ENCODE assay signal across 8 cellular contexts in genomic region chr4:152255437-152255836, GRCh38.
A peak's percentile ranks its signal among the peaks of the same experiment; 100 is the strongest.
DNase-seq lines count a peak whose midpoint lies in the region; ATAC-seq, FAIRE-seq and TF ChIP-seq lines count a peak whose summit lies in the region.

No MANE protein-coding gene starts in this region.

- H3K27me3 ChIP-seq in GM06990 (replicated peaks; ENCODE audit: control insufficient read depth, insufficient read depth, low read length) (no peaks in the 10 kb centered on the region), left ventricle myocardium inferior (ENCODE audit: low read depth) (no peaks in the 10 kb centered on the region), prostate gland (replicated peaks; ENCODE audit: insufficient read depth) (no peaks in the 10 kb centered on the region)

- peaks cover 23% of the 10 kb centered on the region for H3K9me3 ChIP-seq in left ventricle myocardium inferior (replicated peaks)
- H3K9me3 ChIP-seq in prostate gland: no peaks in the 10 kb centered on the region

- intact Hi-C loops in left ventricle myocardium inferior (cut with micrococcal nuclease): no loop called here
- intact Hi-C loops in prostate gland (cut with DNase I): no loop called here

- DNase-seq in GM06990 (ENCODE audit: extremely low read depth, insufficient read length) (peak; percentile 26), LoVo (ENCODE audit: low spot score) (peak; percentile 46), left ventricle myocardium inferior (no peak), urothelium cell line (ENCODE audit: low spot score) (peak; percentile 58), prostate gland (ENCODE audit: low spot score) (no peak), foreskin melanocyte (no peak)
- peak; percentile 53 to 65 for DNase-seq in activated CD4-positive, alpha-beta T cell treated with anti-CD3 and anti-CD28 coated beads, Interleukin-2, amount 50 U/mL, for 48 hours

- ATAC-seq in GM21717 (IDR thresholded peaks at IDR 0.05; ENCODE audit: unreplicated experiment): peak; percentile 92

- no peak for FAIRE-seq in urothelium cell line (lab: Jason Lieb, UNC)

- H3K4me1 ChIP-seq in left ventricle myocardium inferior: peaks cover 38% of the 10 kb centered on the region
- H3K4me1 ChIP-seq in prostate gland (replicated peaks): no peaks in the 10 kb centered on the region

- WGBS in prostate gland: 74% methylated on average over 4 of the region's 4 CpGs

- H3K36me3 ChIP-seq in GM06990 (ENCODE audit: control insufficient read depth, insufficient read depth, low read length): no peaks in the 10 kb centered on the region
- H3K36me3 ChIP-seq in left ventricle myocardium inferior: no peaks in the 10 kb centered on the region
- no peaks in the 10 kb centered on the region for H3K36me3 ChIP-seq in prostate gland

- H3K4me3 ChIP-seq in GM06990 (replicated peaks; ENCODE audit: low read depth, low read length): no peak overlapping the region
- H3K4me3 ChIP-seq in left ventricle myocardium inferior: no peak overlapping the region
- H3K4me3 ChIP-seq in prostate gland: no peak overlapping the region

- H3K27ac ChIP-seq in left ventricle myocardium inferior (replicated peaks): peak overlapping the region; percentile 52
- H3K27ac ChIP-seq in prostate gland: no peak overlapping the region

- TF ChIP-seq CTCF in GM06990 (IDR thresholded peaks at IDR 0.05; ENCODE audit: insufficient read depth, low read length, poor library complexity, severe bottlenecking): no peak
- TF ChIP-seq CTCF in left ventricle myocardium inferior (IDR thresholded peaks at IDR 0.05; ENCODE audit: borderline replicate concordance): no peak
- no peak for TF ChIP-seq CTCF in prostate gland (IDR thresholded peaks at IDR 0.05)

- TF ChIP-seq POLR2A in prostate gland (IDR thresholded peaks at IDR 0.05): no peak

Comparison
In these comparisons a context has a peak if more than half of its experiments do, and no peak if none do; other contexts are left out.
1. DNase-seq: peak in GM06990 (single experiment), LoVo (single experiment), activated CD4-positive, alpha-beta T cell treated with anti-CD3 and anti-CD28 coated beads, Interleukin-2, amount 50 U/mL, for 48 hours (2 of 2) and urothelium cell line (single experiment); none in left ventricle myocardium inferior (single experiment), prostate gland (single experiment) and foreskin melanocyte (single experiment).